23 cellular contexts compared by ENCODE assay signal in genomic region chr22:44530569-44530968, GRCh38.
"Had no signal": no experiment of that assay in that cellular context is flagged by ENCODE, and none has a peak within 500 bp of the region (broad histone marks: within the 10 kb centered on the region; RNA-seq: fewer than 3 reads in every experiment).

No MANE protein-coding gene starts in this region.

- H3K79me2 ChIP-seq: parathyroid adenoma had no signal

- H3K9ac ChIP-seq: parathyroid adenoma had no signal

- H3K27ac ChIP-seq: ovary, parathyroid adenoma, psoas muscle, sigmoid colon, stomach, thoracic aorta, thyroid gland, tibial nerve, upper lobe of left lung, vagina had no signal

- H3K36me3 ChIP-seq: ovary, sigmoid colon, stomach, thoracic aorta, thyroid gland, tibial nerve, upper lobe of left lung, vagina had no signal

- H3K27me3 ChIP-seq: ovary, sigmoid colon, thyroid gland, tibial nerve, upper lobe of left lung, vagina had no signal

- FAIRE-seq: small intestine had no signal

- DNase-seq: naive thymus-derived CD8-positive, alpha-beta T cell; nephron progenitor cell; occipital lobe; ovary; psoas muscle; right cardiac atrium; sigmoid colon; small intestine; stimulated activated CD4-positive, alpha-beta T cell treated with anti-CD3 and anti-CD28 coated beads, Interleukin-15, amount 100 ng/mL, for 24 hours; stimulated activated CD4-positive, alpha-beta T cell treated with anti-CD3 and anti-CD28 coated beads, Interleukin-2, amount 100 ng/mL, for 24 hours; stimulated activated CD4-positive, alpha-beta T cell treated with anti-CD3 and anti-CD28 coated beads, Interleukin-2, amount 100 ng/mL, for 48 hours; stimulated activated CD4-positive, alpha-beta T cell treated with anti-CD3 and anti-CD28 coated beads, Interleukin-4, amount 100 ng/mL, for 24 hours; stimulated activated naive B cell treated with anti-CD40 and anti-IgM and Interleukin-4, amounts not matched to agents 10 μg/mL and 1 μg/mL and 100 μg/mL, for 72 hours; stimulated activated naive CD4-positive, alpha-beta T cell treated with Interleukin-2 at 50 U/mL for 16 hours; stomach; thyroid gland; upper lobe of left lung had no signal

- H3K4me1 ChIP-seq: parathyroid adenoma, psoas muscle, stomach, thyroid gland, tibial nerve, upper lobe of left lung, vagina had no signal

- H3K9me3 ChIP-seq: ovary, psoas muscle, sigmoid colon, thoracic aorta, thyroid gland, tibial nerve, upper lobe of left lung, vagina had no signal

- H2AFZ ChIP-seq: parathyroid adenoma had no signal

- ATAC-seq: naive thymus-derived CD8-positive, alpha-beta T cell; natural killer cell treated with Interleukin-12 subunit alpha and Interleukin-12 subunit beta and Interleukin-15 and Interleukin-18, amount 100 ng/mL, for 72 hours; psoas muscle; right cardiac atrium; stimulated activated effector memory CD8-positive, alpha-beta T cell treated with anti-CD3 and anti-CD28 coated beads, Interleukin-12 subunit alpha, Interleukin-12 subunit beta, amount 100 ng/mL, for 72 hours; stimulated activated naive B cell treated with anti-CD40 and anti-IgM and Interleukin-4, amounts not matched to agents 10 μg/mL and 1 μg/mL and 100 μg/mL, for 72 hours had no signal

- H3K4me3 ChIP-seq: ovary, psoas muscle, sigmoid colon, stomach, thoracic aorta, thyroid gland, tibial nerve, upper lobe of left lung, vagina had no signal
